2 cellular contexts compared by ENCODE assay signal in the genomic region with DNA sequence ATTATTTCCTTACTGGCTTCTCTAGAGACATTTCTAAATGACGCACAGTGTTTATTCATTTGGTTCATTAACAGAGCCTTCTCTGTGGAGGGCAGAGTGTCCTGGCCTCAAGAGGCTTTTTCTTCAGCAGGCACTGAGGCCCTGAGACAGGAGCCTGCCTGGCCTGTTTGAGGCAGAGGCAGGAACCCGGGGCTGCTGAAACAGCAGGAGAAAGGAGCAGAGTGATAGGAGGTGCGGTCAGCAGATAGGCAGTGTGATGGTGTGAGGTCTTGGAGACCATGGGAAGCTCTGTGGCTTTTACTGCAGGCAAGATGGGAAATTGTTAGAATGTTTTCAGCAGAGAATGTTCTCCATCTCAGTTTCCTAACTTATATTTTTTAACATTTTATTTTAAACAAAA.
TF ChIP-seq lines count a peak whose summit lies in the region.

No MANE protein-coding gene starts in this region.

TF ChIP-seq in GM23338, 12 proteins besides CTCF, POLR2A, EP300 and RAD21 (continued from another document):
- TF ChIP-seq REST (IDR thresholded peaks at IDR 0.05; ENCODE audit: unreplicated experiment) = no peak

TF ChIP-seq in WTC11, 78 proteins besides CTCF, POLR2A, EP300 and RAD21 (continued from another document):
- TF ChIP-seq, protein P1, sequence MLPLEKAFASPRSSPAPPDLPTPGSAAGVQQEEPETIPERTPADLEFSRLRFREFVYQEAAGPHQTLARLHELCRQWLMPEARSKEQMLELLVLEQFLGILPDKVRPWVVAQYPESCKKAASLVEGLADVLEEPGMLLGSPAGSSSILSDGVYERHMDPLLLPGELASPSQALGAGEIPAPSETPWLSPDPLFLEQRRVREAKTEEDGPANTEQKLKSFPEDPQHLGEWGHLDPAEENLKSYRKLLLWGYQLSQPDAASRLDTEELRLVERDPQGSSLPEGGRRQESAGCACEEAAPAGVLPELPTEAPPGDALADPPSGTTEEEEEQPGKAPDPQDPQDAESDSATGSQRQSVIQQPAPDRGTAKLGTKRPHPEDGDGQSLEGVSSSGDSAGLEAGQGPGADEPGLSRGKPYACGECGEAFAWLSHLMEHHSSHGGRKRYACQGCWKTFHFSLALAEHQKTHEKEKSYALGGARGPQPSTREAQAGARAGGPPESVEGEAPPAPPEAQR (CRISPR knock-in tag; IDR thresholded peaks at IDR 0.05) = no peak
- TF ChIP-seq NR2C2 (CRISPR knock-in tag; IDR thresholded peaks at IDR 0.05) (no peak), FOXK1 (CRISPR knock-in tag; IDR thresholded peaks at IDR 0.05) (no peak), IRF1 (CRISPR knock-in tag; IDR thresholded peaks at IDR 0.05) (no peak), JAZF1 (CRISPR knock-in tag; IDR thresholded peaks at IDR 0.05) (no peak), USF2 (CRISPR knock-in tag; IDR thresholded peaks at IDR 0.05) (no peak), ZNF512 (CRISPR knock-in tag; IDR thresholded peaks at IDR 0.05; ENCODE audit: borderline replicate concordance) (no peak)
TF ChIP-seq in WTC11: peak in this region for 0.
